In genomic region chr17:77436058-77436442, GRCh38 we compare ENCODE assay signal across 10 cellular contexts.
DNase-seq lines count a peak whose midpoint lies in the region; ATAC-seq lines count a peak whose summit lies in the region.
"Had no signal": no experiment of that assay in that cellular context is flagged by ENCODE, and none has a peak within 500 bp of the region (broad histone marks: within the 10 kb centered on the region; RNA-seq: fewer than 3 reads in every experiment).

No MANE protein-coding gene starts in this region.

- peaks cover 63% of the 10 kb centered on the region for H3K36me3 Mint-ChIP-seq in activated CD4-positive, alpha-beta T cell treated with anti-CD3 and anti-CD28 coated beads, Interleukin-2, amount 10 ng/mL, durations not matched to agents 7 days and 5 days (ENCODE audit: low read depth)
- peaks cover 11 to 15% of the 10 kb centered on the region in 2 donors for H3K36me3 Mint-ChIP-seq in activated naive CD4-positive, alpha-beta T cell treated with anti-CD3 and anti-CD28 coated beads, Interleukin-2, amount 50 U/mL, for 72 hours

- peak overlapping the region; percentile 81 for H3K4me3 Mint-ChIP-seq in activated CD4-positive, alpha-beta T cell treated with anti-CD3 and anti-CD28 coated beads, Interleukin-2, amount 10 ng/mL, durations not matched to agents 7 days and 5 days

- H3K27ac Mint-ChIP-seq in activated CD4-positive, alpha-beta T cell treated with anti-CD3 and anti-CD28 coated beads, Interleukin-2, amount 10 ng/mL, durations not matched to agents 7 days and 5 days: peak overlapping the region; percentile 97
- H3K27ac Mint-ChIP-seq in activated naive CD4-positive, alpha-beta T cell treated with anti-CD3 and anti-CD28 coated beads, Interleukin-2, amount 50 U/mL, for 72 hours: peak overlapping the region; percentile 60 to 90

- POLR2A ChIA-PET in activated CD4-positive, alpha-beta T cell treated with anti-CD3 and anti-CD28 coated beads, Interleukin-2, amount 10 ng/mL, durations not matched to agents 7 days and 5 days (lab: Charles Lee): interaction anchor here (0.6 kb wide), 1 partner anchor 18 kb away, joined by 3 read pairs; no protein-coding TSS in a partner anchor

- no peaks in the 10 kb centered on the region for H3K27me3 Mint-ChIP-seq in activated CD4-positive, alpha-beta T cell treated with anti-CD3 and anti-CD28 coated beads, Interleukin-2, amount 10 ng/mL, durations not matched to agents 7 days and 5 days

- peak overlapping the region; percentile 2 for H3K27ac ChIP-seq in temporal lobe (ENCODE audit: low read depth, low read length)

- H3K4me1 Mint-ChIP-seq in activated CD4-positive, alpha-beta T cell treated with anti-CD3 and anti-CD28 coated beads, Interleukin-2, amount 10 ng/mL, durations not matched to agents 7 days and 5 days: peaks cover 94% of the 10 kb centered on the region

- no peaks in the 10 kb centered on the region for H3K9me3 Mint-ChIP-seq in activated CD4-positive, alpha-beta T cell treated with anti-CD3 and anti-CD28 coated beads, Interleukin-2, amount 10 ng/mL, durations not matched to agents 7 days and 5 days
- no peaks in the 10 kb centered on the region for H3K9me3 Mint-ChIP-seq in activated naive CD4-positive, alpha-beta T cell treated with anti-CD3 and anti-CD28 coated beads, Interleukin-2, amount 50 U/mL, for 72 hours

- ATAC-seq in activated naive CD4-positive, alpha-beta T cell treated with anti-CD3 and anti-CD28 coated beads, Interleukin-2, amount 50 U/mL, for 72 hours: no peak
- no peak for ATAC-seq in HG03196 (IDR thresholded peaks at IDR 0.05; ENCODE audit: unreplicated experiment)
- no peak for ATAC-seq in activated CD4-positive, CD25-positive, alpha-beta regulatory T cell treated with anti-CD3 and anti-CD28 coated beads, Interleukin-2, amount 50 U/mL, for 24 hours

- no peak for DNase-seq in activated CD4-positive, alpha-beta T cell treated with anti-CD3 and anti-CD28 coated beads, Interleukin-2, amount 10 ng/mL, durations not matched to agents 7 days and 5 days
- no peak for DNase-seq in activated CD4-positive, alpha-beta T cell treated with anti-CD3 and anti-CD28 coated beads for 48 hours
- no peak for DNase-seq in activated naive CD4-positive, alpha-beta T cell treated with anti-CD3 and anti-CD28 coated beads, Interleukin-2, amount 50 U/mL, for 72 hours (ENCODE audit: low spot score in 2 of 2)
- peak; percentile 70 for DNase-seq in iPS-NIHi11 (ENCODE audit: low spot score)
- no peak for DNase-seq in SKM-1 (lab: John Stamatoyannopoulos, UW; ENCODE audit: unreplicated experiment)
- DNase-seq: KBM-7, T1000 had no signal

- CTCF ChIA-PET in activated CD4-positive, alpha-beta T cell treated with anti-CD3 and anti-CD28 coated beads, Interleukin-2, amount 10 ng/mL, durations not matched to agents 7 days and 5 days (lab: Charles Lee): interaction anchor here (0.7 to 2.2 kb wide), 11 partner anchors 8 to 63 kb away, joined by 3 to 9 read pairs (median 3); no protein-coding TSS in a partner anchor
